Comparison of ENCODE assay signal across 1 cellular context in the genomic region with DNA sequence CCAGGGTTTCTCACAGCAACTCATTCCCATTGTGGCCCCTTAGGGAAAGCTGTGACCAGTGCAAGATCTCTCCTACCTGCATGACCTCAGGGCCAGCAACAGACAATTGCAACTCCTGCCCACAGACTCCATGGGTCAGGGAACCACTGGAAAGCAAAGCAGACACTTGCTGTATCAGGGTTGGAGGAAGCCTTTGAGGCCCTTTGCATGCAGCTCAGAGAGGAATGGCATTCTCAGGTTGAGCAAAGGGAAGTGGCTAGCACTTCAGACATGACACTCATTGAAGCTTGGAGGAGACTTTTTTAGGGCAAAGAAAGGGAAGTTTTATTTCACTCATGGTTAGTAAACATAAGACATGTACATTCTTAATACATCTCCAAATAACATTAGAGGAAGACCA.
A peak's percentile ranks its signal among the peaks of the same experiment; 100 is the strongest.
TF ChIP-seq lines count a peak whose summit lies in the region.

No MANE protein-coding gene starts in this region.

TF ChIP-seq in HepG2, 621 proteins besides CTCF, POLR2A, EP300 and RAD21:
- TF ChIP-seq, protein P1, sequence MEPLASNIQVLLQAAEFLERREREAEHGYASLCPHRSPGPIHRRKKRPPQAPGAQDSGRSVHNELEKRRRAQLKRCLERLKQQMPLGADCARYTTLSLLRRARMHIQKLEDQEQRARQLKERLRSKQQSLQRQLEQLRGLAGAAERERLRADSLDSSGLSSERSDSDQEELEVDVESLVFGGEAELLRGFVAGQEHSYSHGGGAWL (CRISPR knock-in tag; IDR thresholded peaks at IDR 0.05): no peak
- 0 out of 2 replicates have a peak, but pooled peaks have one; percentile 34 for TF ChIP-seq ZNF572 (CRISPR knock-in tag; IDR thresholded peaks at IDR 0.05)
